11 cellular contexts compared by ENCODE assay signal in genomic region chr3:13353936-13354542, GRCh38.
A peak's percentile ranks its signal among the peaks of the same experiment; 100 is the strongest.
DNase-seq lines count a peak whose midpoint lies in the region; ATAC-seq and TF ChIP-seq lines count a peak whose summit lies in the region.
"Had no signal": no experiment of that assay in that cellular context is flagged by ENCODE, and none has a peak within 500 bp of the region (broad histone marks: within the 10 kb centered on the region; RNA-seq: fewer than 3 reads in every experiment).

No MANE protein-coding gene starts in this region.

- peak; percentile 8; the same call in 1 of the 2 replicates for TF ChIP-seq CTCF in 22Rv1 (IDR thresholded peaks at IDR 0.05)
- TF ChIP-seq CTCF in SK-N-SH (IDR thresholded peaks at IDR 0.05) = peak; percentile 44; the same call in 1 of the 2 replicates
- peak; percentile 1 for TF ChIP-seq CTCF in fibroblast of the aortic adventitia (IDR thresholded peaks at IDR 0.05; ENCODE audit: insufficient read depth, low read length)

- POLR2A ChIA-PET in SK-N-SH (lab: Yijun Ruan, JAX) = no interaction called here
- POLR2A ChIA-PET in CD4-positive, alpha-beta memory T cell (lab: Charles Lee; ENCODE audit: partially characterized antibody) = no interaction called here

- no peaks in the 10 kb centered on the region for H4K20me1 ChIP-seq in SK-N-SH (ENCODE audit: insufficient read depth)

- H3K27me3 Mint-ChIP-seq in CD4-positive, alpha-beta memory T cell = no peaks in the 10 kb centered on the region

- WGBS in SK-N-SH (ENCODE audit: low lambda C conversion rate) = 67% methylated on average over 2 of the region's 13 CpGs

- H3K4me3 ChIP-seq in SK-N-SH (ENCODE audit: low read depth in 2 of 2, low read length in 1 of 2) = no peak overlapping the region
- no peak overlapping the region for H3K4me3 ChIP-seq in fibroblast of the aortic adventitia (ENCODE audit: low read depth, low read length)
- H3K4me3 ChIP-seq in CD4-positive, alpha-beta memory T cell (ENCODE audit: low read length in 2 of 2) = no peak overlapping the region

- no peaks in the 10 kb centered on the region for H3K36me3 ChIP-seq in SK-N-SH (replicated peaks in 1 of 2; ENCODE audit: control insufficient read depth in 1 of 2, insufficient read depth in 2 of 2, low read length in 1 of 2)
- peaks cover 89% of the 10 kb centered on the region for H3K36me3 ChIP-seq in CD4-positive, alpha-beta memory T cell (ENCODE audit: insufficient read depth, low read length)

- H3K27ac ChIP-seq in 22Rv1 = no peak overlapping the region
- H3K27ac ChIP-seq in SK-N-SH (ENCODE audit: low read depth in 2 of 2, low read length in 1 of 2) = no peak overlapping the region
- H3K27ac ChIP-seq in CD4-positive, alpha-beta memory T cell (ENCODE audit: low read depth, low read length) = no peak overlapping the region

- TF ChIP-seq RAD21 in SK-N-SH (IDR thresholded peaks at IDR 0.05; ENCODE audit: low read length) = no peak

- no peaks in the 10 kb centered on the region for H3K4me1 ChIP-seq in SK-N-SH (ENCODE audit: control insufficient read depth in 1 of 2, insufficient read depth in 2 of 2, low read depth in 1 of 2, low read length in 1 of 2)
- H3K4me1 ChIP-seq in CD4-positive, alpha-beta memory T cell (ENCODE audit: insufficient read depth, low read length) = peaks cover 21% of the 10 kb centered on the region

- H3K4me3 Mint-ChIP-seq in CD4-positive, alpha-beta memory T cell = no peak overlapping the region

- no peaks in the 10 kb centered on the region for H3K27me3 ChIP-seq in SK-N-SH (ENCODE audit: insufficient read depth)
- no peaks in the 10 kb centered on the region for H3K27me3 ChIP-seq in CD4-positive, alpha-beta memory T cell (ENCODE audit: insufficient read depth, low read length)

- H3K9me3 Mint-ChIP-seq in CD4-positive, alpha-beta memory T cell = no peaks in the 10 kb centered on the region

- no peak overlapping the region for H2AFZ ChIP-seq in SK-N-SH (ENCODE audit: low read depth)

- H3K36me3 Mint-ChIP-seq in CD4-positive, alpha-beta memory T cell = peaks cover 55 to 90% of the 10 kb centered on the region in 2 donors

- no peak for ATAC-seq in HG02623 (IDR thresholded peaks at IDR 0.05; ENCODE audit: unreplicated experiment)

- H3K4me1 Mint-ChIP-seq in CD4-positive, alpha-beta memory T cell = peaks cover 12 to 25% (median 14%) of the 10 kb centered on the region in 4 donors

- intact Hi-C loops in CD4-positive, alpha-beta memory T cell (cut with micrococcal nuclease) = no loop called here
- intact Hi-C loops in head of caudate nucleus (cut with DNase I) = no loop called here

- no peaks in the 10 kb centered on the region for H3F3A ChIP-seq in SK-N-SH (replicated peaks; ENCODE audit: insufficient read depth)

- no peak overlapping the region for H3K4me2 ChIP-seq in SK-N-SH

- no peaks in the 10 kb centered on the region for H3K9me3 ChIP-seq in SK-N-SH
- H3K9me3 ChIP-seq in CD4-positive, alpha-beta memory T cell (ENCODE audit: control insufficient read depth in 1 of 2, low read length in 2 of 2) = no peaks in the 10 kb centered on the region

- no peaks in the 10 kb centered on the region for H3K9me2 ChIP-seq in SK-N-SH

- no peak for TF ChIP-seq EP300 in SK-N-SH (IDR thresholded peaks at IDR 0.05; ENCODE audit: borderline replicate concordance in 1 of 2, low read depth in 1 of 2, low read length in 1 of 2)

- CTCF ChIA-PET in SK-N-SH (lab: Yijun Ruan, JAX) = interaction anchor here (0.6 to 2.5 kb wide), 6 partner anchors 11 to 262 kb away, joined by 3 to 12 read pairs (median 4); no protein-coding TSS in a partner anchor
- CTCF ChIA-PET in CD4-positive, alpha-beta memory T cell (lab: Charles Lee; ENCODE audit: partially characterized antibody) = interaction anchor here (1.0 to 2.7 kb wide), 4 partner anchors 9 to 100 kb away, joined by 5 to 14 read pairs (median 8); no protein-coding TSS in a partner anchor

- H3K27ac Mint-ChIP-seq in CD4-positive, alpha-beta memory T cell = peak overlapping the region in 2 of 7 donors; percentile 64 to 77

- DNase-seq in ELR (ENCODE audit: low read depth) (peak; percentile 49), SK-N-SH (peak; percentile 36), fibroblast of the aortic adventitia (ENCODE audit: low read depth) (no peak), head of caudate nucleus (no peak)
- DNase-seq in CD4-positive, alpha-beta memory T cell = no peak
- DNase-seq in stimulated activated naive CD4-positive, alpha-beta T cell (lab: John Stamatoyannopoulos, UW) = no peak
- DNase-seq: activated gamma-delta T cell, NCI-H1694 treated with DMSO at 0.1 percent for 48 hours, SW 1271 had no signal

- H3K9ac ChIP-seq in SK-N-SH = no peak overlapping the region

- H3K79me2 ChIP-seq in SK-N-SH (ENCODE audit: insufficient read depth) = no peaks in the 10 kb centered on the region

TF ChIP-seq in SK-N-SH, 30 proteins besides CTCF, POLR2A, EP300 and RAD21:
- TF ChIP-seq SIN3A (IDR thresholded peaks at IDR 0.05; ENCODE audit: borderline replicate concordance, low read depth, low read length) (no peak), SMC3 (IDR thresholded peaks at IDR 0.05; ENCODE audit: low read depth, low read length) (no peak), NRF1 (IDR thresholded peaks at IDR 0.05; ENCODE audit: low read depth, low read length) (no peak), IRF3 (IDR thresholded peaks at IDR 0.05; ENCODE audit: low read depth, low read length) (no peak), MXI1 (IDR thresholded peaks at IDR 0.05; ENCODE audit: low read depth, low read length) (no peak), POLR2AphosphoS5 (IDR thresholded peaks at IDR 0.05; ENCODE audit: low read depth, low read length) (no peak), TAF1 (IDR thresholded peaks at IDR 0.05; ENCODE audit: borderline replicate concordance, low read depth, low read length) (no peak), FOXM1 (IDR thresholded peaks at IDR 0.05; ENCODE audit: low read depth) (no peak), RXRA (IDR thresholded peaks at IDR 0.05; ENCODE audit: borderline replicate concordance, low read depth) (no peak), CHD2 (IDR thresholded peaks at IDR 0.05; ENCODE audit: low read length, partially characterized antibody) (no peak)
- TF ChIP-seq, protein P1, sequence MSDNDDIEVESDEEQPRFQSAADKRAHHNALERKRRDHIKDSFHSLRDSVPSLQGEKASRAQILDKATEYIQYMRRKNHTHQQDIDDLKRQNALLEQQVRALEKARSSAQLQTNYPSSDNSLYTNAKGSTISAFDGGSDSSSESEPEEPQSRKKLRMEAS (IDR thresholded peaks at IDR 0.05; ENCODE audit: low read depth) = no peak
- TF ChIP-seq, protein P2, sequence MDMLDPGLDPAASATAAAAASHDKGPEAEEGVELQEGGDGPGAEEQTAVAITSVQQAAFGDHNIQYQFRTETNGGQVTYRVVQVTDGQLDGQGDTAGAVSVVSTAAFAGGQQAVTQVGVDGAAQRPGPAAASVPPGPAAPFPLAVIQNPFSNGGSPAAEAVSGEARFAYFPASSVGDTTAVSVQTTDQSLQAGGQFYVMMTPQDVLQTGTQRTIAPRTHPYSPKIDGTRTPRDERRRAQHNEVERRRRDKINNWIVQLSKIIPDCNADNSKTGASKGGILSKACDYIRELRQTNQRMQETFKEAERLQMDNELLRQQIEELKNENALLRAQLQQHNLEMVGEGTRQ (IDR thresholded peaks at IDR 0.05; ENCODE audit: borderline replicate concordance, low read depth, low read length) = no peak
- TF ChIP-seq, protein P3, sequence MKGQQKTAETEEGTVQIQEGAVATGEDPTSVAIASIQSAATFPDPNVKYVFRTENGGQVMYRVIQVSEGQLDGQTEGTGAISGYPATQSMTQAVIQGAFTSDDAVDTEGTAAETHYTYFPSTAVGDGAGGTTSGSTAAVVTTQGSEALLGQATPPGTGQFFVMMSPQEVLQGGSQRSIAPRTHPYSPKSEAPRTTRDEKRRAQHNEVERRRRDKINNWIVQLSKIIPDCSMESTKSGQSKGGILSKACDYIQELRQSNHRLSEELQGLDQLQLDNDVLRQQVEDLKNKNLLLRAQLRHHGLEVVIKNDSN (IDR thresholded peaks at IDR 0.05; ENCODE audit: borderline replicate concordance, low read depth) = no peak

Comparison
In these comparisons a context has a peak if more than half of its experiments do, and no peak if none do; other contexts are left out.
1. DNase-seq: peak in ELR (single experiment) and SK-N-SH (single experiment); none in fibroblast of the aortic adventitia (single experiment), CD4-positive, alpha-beta memory T cell (0 of 5), stimulated activated naive CD4-positive, alpha-beta T cell (0 of 6) and head of caudate nucleus (0 of 42).
2. Peak in every context shown above with its lines, with median percentiles within 50 percentile points of each other: CTCF ChIP-seq.